Comparison of ENCODE assay signal across 15 cellular contexts in the genomic region with DNA sequence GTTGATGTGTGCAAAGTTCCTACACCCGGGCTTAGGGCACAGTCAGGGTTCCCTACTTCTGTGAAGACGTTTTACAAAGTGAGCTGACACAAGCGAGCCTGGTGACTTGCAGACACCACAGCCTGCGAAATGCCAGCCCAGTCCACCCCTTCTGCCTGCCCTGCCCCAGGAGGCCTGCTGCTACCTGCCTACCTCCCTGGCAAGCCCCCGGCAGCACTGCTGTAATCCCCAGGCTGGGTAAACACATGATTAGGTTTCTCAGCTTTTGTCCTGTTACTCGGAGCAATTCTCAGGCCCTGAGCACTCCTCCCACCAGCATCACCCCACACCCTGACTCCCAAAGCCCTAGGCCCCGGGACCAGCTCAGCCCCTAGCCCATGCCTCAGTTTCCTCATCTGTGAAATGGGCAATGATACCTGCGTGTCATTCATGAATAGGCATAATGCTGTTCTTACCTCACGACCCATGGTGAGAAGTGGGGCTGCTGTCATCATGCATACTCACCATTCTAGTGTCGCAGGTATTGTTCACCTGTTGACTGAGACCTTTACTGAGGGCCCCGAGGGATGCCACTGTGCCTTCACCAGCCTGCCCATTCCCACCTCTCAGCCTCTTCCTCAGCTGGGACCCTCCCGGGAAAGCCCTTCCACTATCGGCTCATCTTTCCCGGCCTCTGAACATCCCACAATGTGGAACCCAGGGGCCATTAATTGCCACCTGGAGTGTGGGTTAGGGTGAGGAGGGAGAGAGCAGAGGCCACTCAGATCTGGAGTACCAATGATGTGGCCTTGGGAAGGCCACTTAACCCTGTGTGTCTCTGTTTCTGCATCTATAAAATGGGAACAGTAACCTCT. TPM values are rescaled to one million over a fixed set of nuclear protein-coding genes. Genes with fewer than 3 reads are reported as not detected.
DNase-seq lines count a peak whose midpoint lies in the region; ATAC-seq and TF ChIP-seq lines count a peak whose summit lies in the region.
"Had no signal": no experiment of that assay in that cellular context is flagged by ENCODE, and none has a peak within 500 bp of the region (broad histone marks: within the 10 kb centered on the region; RNA-seq: fewer than 3 reads in every experiment).

No MANE protein-coding gene starts in this region.

- intact Hi-C loops in right cardiac atrium (cut with DNase I), result no loop called here
- intact Hi-C loops in cardiac septum (cut with DNase I), result loop anchor here (2.0 kb wide), 1 partner anchor 46 kb away; no protein-coding TSS in a partner anchor

- H3K36me3 ChIP-seq in lung (ENCODE audit: control insufficient read depth in 2 of 2, insufficient read depth in 2 of 2, low read length in 2 of 2), result no peaks in the 10 kb centered on the region
- H3K36me3 ChIP-seq: HAP-1 had no signal

- CTCF ChIA-PET in activated CD4-positive, alpha-beta memory T cell treated with anti-CD3 and anti-CD28 coated beads, Interleukin-2, amount 10 ng/mL, durations not matched to agents 7 days and 5 days (lab: Charles Lee), result no interaction called here

- 89% methylated on average over 14 of the region's 14 CpGs for WGBS in right cardiac atrium
- WGBS in lung, 2 donors, result 85 to 92% methylated on average over 14 of the region's 14 CpGs

- ATAC-seq in right cardiac atrium (no peak), lung (ENCODE audit: insufficient read depth, low FRiP score) (no peak), omental fat pad (ENCODE audit: low FRiP score) (no peak), GM18907 (IDR thresholded peaks at IDR 0.05; ENCODE audit: unreplicated experiment) (no peak)

- H3K27ac ChIP-seq in right cardiac atrium (ENCODE audit: low read length), result peak overlapping the region; percentile 50
- peak overlapping the region; percentile 71 for H3K27ac ChIP-seq in VCaP
- H3K27ac ChIP-seq in lung (ENCODE audit: low read depth in 1 of 2, low read length in 1 of 2), result peak overlapping the region; percentile 59 to 62

- H3K9me3 ChIP-seq in right cardiac atrium (ENCODE audit: control insufficient read depth, low read length) (no peaks in the 10 kb centered on the region), lung (ENCODE audit: control insufficient read depth in 2 of 2, insufficient read depth in 1 of 2, low read length in 1 of 2) (no peaks in the 10 kb centered on the region)
- H3K9me3 ChIP-seq: HAP-1 had no signal

- no peaks in the 10 kb centered on the region for H3K27me3 Mint-ChIP-seq in activated CD4-positive, alpha-beta memory T cell treated with anti-CD3 and anti-CD28 coated beads, Interleukin-2, amount 10 ng/mL, durations not matched to agents 7 days and 5 days
- H3K27me3 Mint-ChIP-seq: CD4-positive, alpha-beta memory T cell had no signal

- peaks cover 16% of the 10 kb centered on the region for H3K4me1 ChIP-seq in right cardiac atrium (ENCODE audit: control insufficient read depth, insufficient read depth, low read length)
- H3K4me1 ChIP-seq in lung (ENCODE audit: control insufficient read depth in 2 of 2, insufficient read depth in 2 of 2, low read length in 2 of 2), result peaks cover 6 to 20% of the 10 kb centered on the region in 2 donors

- H3K27me3 ChIP-seq in right cardiac atrium (ENCODE audit: control insufficient read depth, insufficient read depth) (no peaks in the 10 kb centered on the region), lung (ENCODE audit: control insufficient read depth, insufficient read depth) (no peaks in the 10 kb centered on the region)

- H3K36me3 Mint-ChIP-seq in activated CD4-positive, alpha-beta memory T cell treated with anti-CD3 and anti-CD28 coated beads, Interleukin-2, amount 10 ng/mL, durations not matched to agents 7 days and 5 days (ENCODE audit: low read depth), result no peaks in the 10 kb centered on the region
- H3K36me3 Mint-ChIP-seq: CD4-positive, alpha-beta memory T cell had no signal

- H3K4me1 Mint-ChIP-seq in activated CD4-positive, alpha-beta memory T cell treated with anti-CD3 and anti-CD28 coated beads, Interleukin-2, amount 10 ng/mL, durations not matched to agents 7 days and 5 days, result peaks cover 10% of the 10 kb centered on the region

- H3K4me3 ChIP-seq in right cardiac atrium (ENCODE audit: low read length) (no peak overlapping the region), lung (no peak overlapping the region)
- H3K4me3 ChIP-seq: HAP-1 had no signal

- DNase-seq in right cardiac atrium (peak in 1 of 3 donors; percentile 27), cardiac septum (ENCODE audit: low spot score) (no peak), lung (ENCODE audit: low spot score) (no peak), omental fat pad (ENCODE audit: low spot score) (no peak), cerebellum (ENCODE audit: low spot score) (no peak)
- no peak for DNase-seq in activated CD4-positive, alpha-beta memory T cell treated with anti-CD3 and anti-CD28 coated beads, Interleukin-2, amount 10 ng/mL, durations not matched to agents 7 days and 5 days
- DNase-seq: activated naive CD4-positive, alpha-beta T cell; CD4-positive, alpha-beta memory T cell; effector memory CD8-positive, alpha-beta T cell; retina; stimulated activated naive CD4-positive, alpha-beta T cell treated with Interleukin-2 at 50 U/mL for 16 hours had no signal

- H3K4me3 Mint-ChIP-seq in activated CD4-positive, alpha-beta memory T cell treated with anti-CD3 and anti-CD28 coated beads, Interleukin-2, amount 10 ng/mL, durations not matched to agents 7 days and 5 days, result no peak overlapping the region
- H3K4me3 Mint-ChIP-seq: CD4-positive, alpha-beta memory T cell; effector memory CD8-positive, alpha-beta T cell; neural crest cell had no signal

- no peak for TF ChIP-seq CTCF in VCaP (conservative IDR thresholded peaks at IDR 0.05)
- no peak for TF ChIP-seq CTCF in lung (IDR thresholded peaks at IDR 0.05; ENCODE audit: control extremely low read depth, extremely low read depth)
- TF ChIP-seq CTCF in omental fat pad (IDR thresholded peaks at IDR 0.05), result no peak

- H3K27ac Mint-ChIP-seq in activated CD4-positive, alpha-beta memory T cell treated with anti-CD3 and anti-CD28 coated beads, Interleukin-2, amount 10 ng/mL, durations not matched to agents 7 days and 5 days, result no peak overlapping the region

- no peaks in the 10 kb centered on the region for H3K9me3 Mint-ChIP-seq in activated CD4-positive, alpha-beta memory T cell treated with anti-CD3 and anti-CD28 coated beads, Interleukin-2, amount 10 ng/mL, durations not matched to agents 7 days and 5 days
- H3K9me3 Mint-ChIP-seq: CD4-positive, alpha-beta memory T cell; effector memory CD8-positive, alpha-beta T cell; neural crest cell had no signal

- POLR2A ChIA-PET in activated CD4-positive, alpha-beta memory T cell treated with anti-CD3 and anti-CD28 coated beads, Interleukin-2, amount 10 ng/mL, durations not matched to agents 7 days and 5 days (lab: Charles Lee), result no interaction called here

RNA-seq across cellular contexts. Expression of gene SLC6A6, which starts 31.5 kb away (rescaled TPM):
- 100 to 1,000 TPM in 1 of 4 donors, 10 to 100 TPM in 3; 21.3 to 106 (median 38.4) TPM for total RNA-seq in right cardiac atrium
- 23.7 TPM for polyA plus RNA-seq in right cardiac atrium
- 129 TPM for total RNA-seq in cardiac septum
- total RNA-seq in lung, result 10 to 100 TPM; 63.0 to 96.3 TPM
- polyA plus RNA-seq in lung, result 10 to 100 TPM; 16.1 to 51.8 TPM
- 10 to 100 TPM; 59.0 to 61.5 TPM for total RNA-seq in activated CD4-positive, alpha-beta memory T cell treated with anti-CD3 and anti-CD28 coated beads, Interleukin-2, amount 10 ng/mL, durations not matched to agents 7 days and 5 days
- total RNA-seq in omental fat pad, result 10 to 100 TPM; 35.7 to 75.2 (median 56.4) TPM
- total RNA-seq in cerebellum, result 24.6 TPM
